In genomic region chr22:39443416-39443815, GRCh38 we compare ENCODE assay signal across 1 cellular context.
TF ChIP-seq lines count a peak whose summit lies in the region.

No MANE protein-coding gene starts in this region.

TF ChIP-seq in GM23338, 12 proteins besides CTCF, POLR2A, EP300 and RAD21 (continued from another document):
- TF ChIP-seq ZNF462 (CRISPR knock-in tag; IDR thresholded peaks at IDR 0.05) (no peak), EZH2 (IDR thresholded peaks at IDR 0.05; ENCODE audit: low read depth, unreplicated experiment) (no peak), POLR2AphosphoS5 (IDR thresholded peaks at IDR 0.05; ENCODE audit: low read depth) (no peak), CREB1 (CRISPR knock-in tag; IDR thresholded peaks at IDR 0.05; ENCODE audit: low read depth) (no peak)
